Comparison of ENCODE assay signal across 20 cellular contexts in genomic region chr14:33163109-33163508, GRCh38.
"Had no signal": no experiment of that assay in that cellular context is flagged by ENCODE, and none has a peak within 500 bp of the region (broad histone marks: within the 10 kb centered on the region; RNA-seq: fewer than 3 reads in every experiment).

No MANE protein-coding gene starts in this region.

- H3K4me1 Mint-ChIP-seq: activated naive CD4-positive, alpha-beta T cell treated with anti-CD3 and anti-CD28 coated beads, Interleukin-2, amount 10 ng/mL, durations not matched to agents 7 days and 5 days; activated T-helper 17 cell treated with anti-CD3 and anti-CD28 coated beads, Interleukin-2, amount 50 U/mL, for 72 hours; central memory CD8-positive, alpha-beta T cell; memory B cell; nephron; stimulated activated naive B cell treated with anti-CD40 and anti-IgM and Interleukin-4, amounts not matched to agents 10 μg/mL and 1 μg/mL and 100 μg/mL, for 72 hours had no signal

- ATAC-seq: activated CD8-positive, alpha-beta T cell treated with anti-CD3 and anti-CD28 coated beads, Interleukin-2, amount 10 ng/mL, durations not matched to agents 7 days and 5 days; activated T-helper 17 cell treated with anti-CD3 and anti-CD28 coated beads, Interleukin-2, amount 50 U/mL, for 72 hours; body of pancreas; gastrocnemius medialis; stimulated activated naive B cell treated with anti-CD40 and anti-IgM and Interleukin-4, amounts not matched to agents 10 μg/mL and 1 μg/mL and 100 μg/mL, for 72 hours; WTC11 had no signal

- H3K9me3 ChIP-seq: body of pancreas, gastrocnemius medialis, left ventricle myocardium inferior, sigmoid colon had no signal

- H3K4me3 Mint-ChIP-seq: activated CD8-positive, alpha-beta T cell treated with anti-CD3 and anti-CD28 coated beads, Interleukin-2, amount 10 ng/mL, durations not matched to agents 7 days and 5 days; activated naive CD4-positive, alpha-beta T cell treated with anti-CD3 and anti-CD28 coated beads, Interleukin-2, amount 10 ng/mL, durations not matched to agents 7 days and 5 days; activated T-helper 17 cell treated with anti-CD3 and anti-CD28 coated beads, Interleukin-2, amount 50 U/mL, for 72 hours; central memory CD8-positive, alpha-beta T cell; memory B cell; nephron; stimulated activated naive B cell treated with anti-CD40 and anti-IgM and Interleukin-4, amounts not matched to agents 10 μg/mL and 1 μg/mL and 100 μg/mL, for 72 hours; WTC11 had no signal

- H3K27ac ChIP-seq: body of pancreas, epithelial cell of prostate, gastrocnemius medialis, left ventricle myocardium inferior, sigmoid colon had no signal

- H3K9me3 Mint-ChIP-seq: activated naive CD4-positive, alpha-beta T cell treated with anti-CD3 and anti-CD28 coated beads, Interleukin-2, amount 10 ng/mL, durations not matched to agents 7 days and 5 days; activated T-helper 17 cell treated with anti-CD3 and anti-CD28 coated beads, Interleukin-2, amount 50 U/mL, for 72 hours; nephron; WTC11 had no signal

- H3K36me3 Mint-ChIP-seq: activated naive CD4-positive, alpha-beta T cell treated with anti-CD3 and anti-CD28 coated beads, Interleukin-2, amount 10 ng/mL, durations not matched to agents 7 days and 5 days; memory B cell; stimulated activated naive B cell treated with anti-CD40 and anti-IgM and Interleukin-4, amounts not matched to agents 10 μg/mL and 1 μg/mL and 100 μg/mL, for 72 hours; WTC11 had no signal

- H3K27me3 Mint-ChIP-seq: activated naive CD4-positive, alpha-beta T cell treated with anti-CD3 and anti-CD28 coated beads, Interleukin-2, amount 10 ng/mL, durations not matched to agents 7 days and 5 days; central memory CD8-positive, alpha-beta T cell; memory B cell; stimulated activated naive B cell treated with anti-CD40 and anti-IgM and Interleukin-4, amounts not matched to agents 10 μg/mL and 1 μg/mL and 100 μg/mL, for 72 hours had no signal

- H3K4me1 ChIP-seq: body of pancreas, gastrocnemius medialis, left ventricle myocardium inferior had no signal

- H3K27ac Mint-ChIP-seq: activated CD8-positive, alpha-beta T cell treated with anti-CD3 and anti-CD28 coated beads, Interleukin-2, amount 10 ng/mL, durations not matched to agents 7 days and 5 days; activated naive CD4-positive, alpha-beta T cell treated with anti-CD3 and anti-CD28 coated beads, Interleukin-2, amount 10 ng/mL, durations not matched to agents 7 days and 5 days; activated T-helper 17 cell treated with anti-CD3 and anti-CD28 coated beads, Interleukin-2, amount 50 U/mL, for 72 hours; memory B cell; nephron; stimulated activated naive B cell treated with anti-CD40 and anti-IgM and Interleukin-4, amounts not matched to agents 10 μg/mL and 1 μg/mL and 100 μg/mL, for 72 hours; WTC11 had no signal

- DNase-seq: activated CD4-positive, alpha-beta T cell treated with anti-CD3 and anti-CD28 coated beads for 48 hours; activated CD8-positive, alpha-beta T cell treated with anti-CD3 and anti-CD28 coated beads, Interleukin-2, amount 10 ng/mL, durations not matched to agents 7 days and 5 days; activated naive CD4-positive, alpha-beta T cell treated with anti-CD3 and anti-CD28 coated beads, Interleukin-2, amount 10 ng/mL, durations not matched to agents 7 days and 5 days; body of pancreas; cortex of kidney; effector CD8-positive, alpha-beta T cell; gastrocnemius medialis; left ventricle myocardium inferior; sigmoid colon; stimulated activated CD4-positive, alpha-beta T cell treated with anti-CD3 and anti-CD28 coated beads, Interleukin-2, amount 100 ng/mL, for 24 hours; stimulated activated naive B cell treated with anti-CD40 and anti-IgM and Interleukin-4, amounts not matched to agents 10 μg/mL and 1 μg/mL and 100 μg/mL, for 72 hours; substantia nigra; trophoblast cell had no signal

- H3K4me3 ChIP-seq: body of pancreas, gastrocnemius medialis, left ventricle myocardium inferior, sigmoid colon had no signal

- H3K36me3 ChIP-seq: gastrocnemius medialis, left ventricle myocardium inferior, sigmoid colon had no signal

- H3K27me3 ChIP-seq: body of pancreas, gastrocnemius medialis, sigmoid colon had no signal

- FAIRE-seq: keratinocyte had no signal
